ENCODE assay signal across 25 cellular contexts in the genomic region with DNA sequence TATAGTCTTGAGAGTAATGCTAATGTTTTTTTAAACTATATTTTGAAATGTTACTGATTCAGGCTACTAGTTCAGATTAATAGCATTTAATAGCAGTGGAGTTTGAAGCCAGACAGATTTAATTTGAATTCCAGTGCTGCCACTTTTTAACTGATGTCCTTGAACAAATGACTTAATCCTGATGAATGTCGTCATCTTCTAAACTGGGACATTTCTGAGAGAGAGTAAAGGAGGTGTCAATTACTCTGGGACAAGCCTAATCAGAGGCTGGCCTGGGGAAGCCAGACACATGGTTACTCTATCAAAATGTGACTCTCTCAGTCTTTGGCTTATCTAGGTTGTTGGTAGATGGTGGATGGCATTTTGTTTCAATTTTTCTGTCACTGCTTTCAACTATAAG.
"Had no signal": no experiment of that assay in that cellular context is flagged by ENCODE, and none has a peak within 500 bp of the region (broad histone marks: within the 10 kb centered on the region; RNA-seq: fewer than 3 reads in every experiment).

No MANE protein-coding gene starts in this region.

- H3K4me3 ChIP-seq: ascending aorta, gastroesophageal sphincter, left lung, ovary, psoas muscle, testis, transverse colon had no signal

- ATAC-seq: effector memory CD8-positive, alpha-beta T cell; gastroesophageal sphincter; left lung; psoas muscle; stimulated activated naive CD8-positive, alpha-beta T cell treated with anti-CD3 and anti-CD28 coated beads, Interleukin-15, Interleukin-2, amounts not matched to agents 100 U/mL and 50 U/mL, for 24 hours; T-cell had no signal

- H3K36me3 ChIP-seq: ascending aorta, brain microvascular endothelial cell, gastroesophageal sphincter, left lung, ovary, transverse colon had no signal

- H3K27ac ChIP-seq: ascending aorta, brain microvascular endothelial cell, gastroesophageal sphincter, left lung, ovary, psoas muscle, testis, transverse colon, VCaP had no signal

- H3K27me3 ChIP-seq: ascending aorta, brain microvascular endothelial cell, gastroesophageal sphincter, left lung, ovary, testis, transverse colon had no signal

- H3K4me1 ChIP-seq: ascending aorta, gastroesophageal sphincter, left lung, psoas muscle, testis, transverse colon had no signal

- H3K9me3 ChIP-seq: ascending aorta, gastroesophageal sphincter, left lung, ovary, psoas muscle, testis, transverse colon had no signal

- DNase-seq: activated CD4-positive, alpha-beta memory T cell treated with anti-CD3 and anti-CD28 coated beads for 36 hours; activated CD4-positive, alpha-beta T cell treated with anti-CD3 and anti-CD28 coated beads for 4 hours; activated CD8-positive, alpha-beta memory T cell treated with anti-CD3 and anti-CD28 coated beads, Interleukin-2, amount 50 U/mL, for 4 hours; activated effector memory CD4-positive, alpha-beta T cell treated with anti-CD3 and anti-CD28 coated beads, Interleukin-2, amount 50 U/mL, for 16 hours; activated naive CD4-positive, alpha-beta T cell treated with anti-CD3 and anti-CD28 coated beads for 36 hours; activated naive CD8-positive, alpha-beta T cell treated with anti-CD3 and anti-CD28 coated beads, Interleukin-2, amount 10 ng/mL, durations not matched to agents 7 days and 5 days; activated T-cell treated with anti-CD3 and anti-CD28 coated beads, Interleukin-2, amount 50 U/mL, for 1 hour; brain microvascular endothelial cell; caudate nucleus; cortex of kidney; effector memory CD8-positive, alpha-beta T cell; erythroblast; hypothalamus; left lung; naive B cell; ovary; psoas muscle; stimulated activated CD4-positive, alpha-beta T cell treated with anti-CD3 and anti-CD28 coated beads, Interleukin-4, amount 100 ng/mL, for 1 hour; stimulated activated naive CD8-positive, alpha-beta T cell treated with anti-CD3 and anti-CD28 coated beads, Interleukin-15, Interleukin-2, amounts not matched to agents 100 U/mL and 50 U/mL, for 24 hours; T-cell; testis; transverse colon had no signal
